In the genomic region with DNA sequence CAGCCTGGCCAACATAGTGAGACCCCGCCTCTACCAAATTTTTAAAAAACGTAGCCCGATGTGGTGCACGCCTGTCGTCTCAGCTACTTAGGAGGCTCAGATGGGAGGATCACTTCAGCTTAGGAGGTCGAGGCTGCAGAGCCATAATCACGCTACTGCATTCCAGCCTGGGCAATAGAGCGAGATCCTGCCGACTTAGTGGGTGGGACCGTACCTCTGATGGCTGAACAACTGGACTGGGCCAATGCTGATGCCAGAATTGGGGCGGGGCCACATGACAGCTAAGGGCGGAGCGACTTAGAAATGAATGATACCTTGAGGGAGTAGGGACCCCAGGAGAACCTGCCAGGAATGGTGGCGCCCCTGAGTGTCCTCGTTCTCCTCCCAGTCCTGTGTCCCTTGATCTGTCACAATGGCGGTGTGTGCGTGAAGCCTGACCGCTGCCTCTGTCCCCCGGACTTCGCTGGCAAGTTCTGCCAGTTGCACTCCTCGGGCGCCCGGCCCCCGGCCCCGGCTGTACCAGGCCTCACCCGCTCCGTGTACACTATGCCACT, we compare ENCODE assay signal across 8 cellular contexts. TPM values are rescaled to one million over a fixed set of nuclear protein-coding genes. Genes with fewer than 3 reads are reported as not detected.
DNase-seq lines count a peak whose midpoint lies in the region; ATAC-seq and TF ChIP-seq lines count a peak whose summit lies in the region.

No MANE protein-coding gene starts in this region.

- POLR2A ChIA-PET in SK-N-SH (lab: Yijun Ruan, JAX) = interaction anchor here (0.7 to 1.2 kb wide), 3 partner anchors 10 to 72 kb away, joined by 3 read pairs; no protein-coding TSS in a partner anchor
- POLR2A ChIA-PET in activated CD4-positive, alpha-beta memory T cell treated with anti-CD3 and anti-CD28 coated beads for 36 hours (lab: Charles Lee) = interaction anchor here (0.5 to 4.4 kb wide), 3 partner anchors 10 to 256 kb away, joined by 3 to 27 read pairs (median 4); partner anchors contain the start of genes C19orf47 and PLD3

- H3K36me3 ChIP-seq in SK-N-SH (replicated peaks in 1 of 2; ENCODE audit: control insufficient read depth in 1 of 2, insufficient read depth in 2 of 2, low read length in 1 of 2) (no peaks in the 10 kb centered on the region), subcutaneous abdominal adipose tissue (ENCODE audit: control insufficient read depth in 5 of 5, insufficient read depth in 5 of 5, low read length in 5 of 5) (no peaks in the 10 kb centered on the region)

- H3K4me2 ChIP-seq in SK-N-SH = peak overlapping the region; percentile 88

- no peak for ATAC-seq in SK-N-SH treated with all-trans-retinoic acid at 6 μM for 48 hours
- no peak for ATAC-seq in HG03442 (IDR thresholded peaks at IDR 0.05; ENCODE audit: unreplicated experiment)

- peaks cover 65% of the 10 kb centered on the region for H3K4me1 Mint-ChIP-seq in activated CD4-positive, alpha-beta memory T cell treated with anti-CD3 and anti-CD28 coated beads for 36 hours (ENCODE audit: low read depth)

- peak overlapping the region; percentile 90 for H3K27ac Mint-ChIP-seq in activated CD4-positive, alpha-beta memory T cell treated with anti-CD3 and anti-CD28 coated beads for 36 hours

- H3K9ac ChIP-seq in SK-N-SH (no peak overlapping the region), subcutaneous abdominal adipose tissue (ENCODE audit: low read length in 5 of 5) (peak overlapping the region in 2 of 5 donors; percentile 59 to 60)

- peaks cover 11% of the 10 kb centered on the region for H3K27me3 Mint-ChIP-seq in activated CD4-positive, alpha-beta memory T cell treated with anti-CD3 and anti-CD28 coated beads for 36 hours

- H3K27ac ChIP-seq in SK-N-SH (ENCODE audit: low read depth in 2 of 2, low read length in 1 of 2) = no peak overlapping the region
- no peak overlapping the region for H3K27ac ChIP-seq in subcutaneous abdominal adipose tissue (ENCODE audit: low read depth, low read length)

- CTCF ChIA-PET in SK-N-SH (lab: Yijun Ruan, JAX) = interaction anchor here (0.7 to 9.6 kb wide), 13 partner anchors 11 to 184 kb away, joined by 3 to 176 read pairs (median 4); no protein-coding TSS in a partner anchor
- CTCF ChIA-PET in activated CD4-positive, alpha-beta memory T cell treated with anti-CD3 and anti-CD28 coated beads for 36 hours (lab: Charles Lee) = interaction anchor here (1.7 to 6.5 kb wide), 9 partner anchors 9 to 299 kb away, joined by 5 to 60 read pairs (median 9); no protein-coding TSS in a partner anchor

- H3F3A ChIP-seq in SK-N-SH (replicated peaks; ENCODE audit: insufficient read depth) = peaks cover 22% of the 10 kb centered on the region

- peak overlapping the region; percentile 52 to 62; a peak in 3 of 4 replicates for H3K4me3 ChIP-seq in SK-N-SH (ENCODE audit: low read depth in 2 of 2, low read length in 1 of 2)
- H3K4me3 ChIP-seq in subcutaneous abdominal adipose tissue (ENCODE audit: low read depth in 1 of 5, low read length in 5 of 5) = peak overlapping the region in 4 of 5 donors; percentile 55 to 68 (median 64)

- H3K9me3 ChIP-seq in SK-N-SH = no peaks in the 10 kb centered on the region
- no peaks in the 10 kb centered on the region for H3K9me3 ChIP-seq in subcutaneous abdominal adipose tissue (ENCODE audit: control insufficient read depth in 5 of 5, low read length in 5 of 5)

- H3K27me3 ChIP-seq in SK-N-SH (ENCODE audit: insufficient read depth) (no peaks in the 10 kb centered on the region), subcutaneous abdominal adipose tissue (ENCODE audit: control insufficient read depth in 5 of 5, insufficient read depth in 4 of 5, low read length in 5 of 5) (peaks cover 0 to 16% (median 11%) of the 10 kb centered on the region in 5 donors)

- H3K4me1 ChIP-seq in SK-N-SH (ENCODE audit: control insufficient read depth in 1 of 2, insufficient read depth in 2 of 2, low read depth in 1 of 2, low read length in 1 of 2) (peaks cover 7 to 46% of the 10 kb centered on the region in 2 experiments; a peak in 2 of 4 replicates), subcutaneous abdominal adipose tissue (ENCODE audit: control insufficient read depth in 5 of 5, insufficient read depth in 5 of 5, low read length in 5 of 5) (peaks cover 14 to 82% (median 75%) of the 10 kb centered on the region in 5 donors)

- WGBS in SK-N-SH (ENCODE audit: low lambda C conversion rate) = 52% methylated on average over 14 of the region's 27 CpGs

- H3K9me2 ChIP-seq in SK-N-SH = no peaks in the 10 kb centered on the region

- in situ Hi-C loops in GM13977 (cut with MboI; ENCODE audit: low pct_unique_long_range_greater_than_20kb, low sequenced_read_pairs, unreplicated experiment) = loop anchor here (25.0 kb wide), 1 partner anchor 292 kb away; no protein-coding TSS in a partner anchor

- no peaks in the 10 kb centered on the region for H3K36me3 Mint-ChIP-seq in activated CD4-positive, alpha-beta memory T cell treated with anti-CD3 and anti-CD28 coated beads for 36 hours

- peak overlapping the region; percentile 74; the same call in 1 of the 2 replicates for H2AFZ ChIP-seq in SK-N-SH (ENCODE audit: low read depth)

- no peak for DNase-seq in SK-N-SH
- peak; percentile 40 for DNase-seq in activated CD4-positive, alpha-beta memory T cell treated with anti-CD3 and anti-CD28 coated beads for 36 hours
- peak; percentile 42 for DNase-seq in islet precursor cell
- DNase-seq in NCI-H187 treated with DMSO at 0.1 percent for 48 hours (lab: John Stamatoyannopoulos, UW) = no peak
- no peak for DNase-seq in GM13977 (ENCODE audit: low spot score)

- TF ChIP-seq CTCF in SK-N-SH (IDR thresholded peaks at IDR 0.05) (no peak), GM13977 (IDR thresholded peaks at IDR 0.05; ENCODE audit: extremely low read depth, insufficient read depth, missing control alignments) (no peak)

- TF ChIP-seq EP300 in SK-N-SH (IDR thresholded peaks at IDR 0.05; ENCODE audit: borderline replicate concordance in 1 of 2, low read depth in 1 of 2, low read length in 1 of 2) = no peak

- intact Hi-C loops in activated CD4-positive, alpha-beta memory T cell treated with anti-CD3 and anti-CD28 coated beads for 36 hours (cut with micrococcal nuclease) = loop anchor here (1.0 to 5.0 kb wide), 6 partner anchors 11 to 317 kb away; partner anchors contain the start of genes AKT2, BLVRB, SERTAD3 and SHKBP1

- TF ChIP-seq RAD21 in SK-N-SH (IDR thresholded peaks at IDR 0.05; ENCODE audit: low read length) = no peak

- peak overlapping the region; percentile 81 for H3K4me3 Mint-ChIP-seq in activated CD4-positive, alpha-beta memory T cell treated with anti-CD3 and anti-CD28 coated beads for 36 hours

- no peaks in the 10 kb centered on the region for H3K79me2 ChIP-seq in SK-N-SH (ENCODE audit: insufficient read depth)

- no peaks in the 10 kb centered on the region for H3K9me3 Mint-ChIP-seq in activated CD4-positive, alpha-beta memory T cell treated with anti-CD3 and anti-CD28 coated beads for 36 hours

- no peaks in the 10 kb centered on the region for H4K20me1 ChIP-seq in SK-N-SH (ENCODE audit: insufficient read depth)

TF ChIP-seq in SK-N-SH, 30 proteins besides CTCF, POLR2A, EP300 and RAD21 (continues in another document):
- TF ChIP-seq RXRA (IDR thresholded peaks at IDR 0.05; ENCODE audit: borderline replicate concordance, low read depth) (no peak), RCOR1 (IDR thresholded peaks at IDR 0.05; ENCODE audit: low read length) (no peak), MAX (IDR thresholded peaks at IDR 0.05; ENCODE audit: low read depth) (no peak), YY1 (IDR thresholded peaks at IDR 0.05; ENCODE audit: low read depth) (no peak), CHD2 (IDR thresholded peaks at IDR 0.05; ENCODE audit: low read length, partially characterized antibody) (no peak), PBX3 (IDR thresholded peaks at IDR 0.05) (no peak)

TF ChIP-seq in SK-N-SH treated with all-trans-retinoic acid at 6 μM for 48 hours, 23 proteins besides CTCF, POLR2A, EP300 and RAD21:
- TF ChIP-seq CSDC2 (CRISPR knock-in tag; IDR thresholded peaks at IDR 0.05) = no peak
- no peak for TF ChIP-seq ZFP3 (CRISPR knock-in tag; IDR thresholded peaks at IDR 0.05)
- no peak for TF ChIP-seq ARNTL (CRISPR knock-in tag; IDR thresholded peaks at IDR 0.05; ENCODE audit: borderline replicate concordance, low read depth)

RNA-seq across cellular contexts. Expression of gene LTBP4, which starts 3.6 kb away (rescaled TPM):
- 15.9 and 24.8 TPM in 2 replicates for polyA plus RNA-seq in SK-N-SH (2012; rRNA removed)
- polyA plus RNA-seq in SK-N-SH (2012; cell fraction: cytosol; rRNA removed) = 6.8 and 12.4 TPM in 2 replicates
- 185 and 324 TPM in 2 replicates for polyA plus RNA-seq in SK-N-SH (2012; cell fraction: nucleus; rRNA removed)
- 100 to 1,000 TPM; 178 to 182 TPM for total RNA-seq in activated CD4-positive, alpha-beta memory T cell treated with anti-CD3 and anti-CD28 coated beads for 36 hours

RNA-seq across cellular contexts. Expression of gene SHKBP1, which starts 28.1 kb away (rescaled TPM):
- 49.1 and 62.7 TPM in 2 replicates for polyA plus RNA-seq in SK-N-SH (2012; rRNA removed)
- polyA plus RNA-seq in SK-N-SH (2012; cell fraction: cytosol; rRNA removed) = 18.1 and 37.6 TPM in 2 replicates
- 93.4 and 94.6 TPM in 2 replicates for polyA plus RNA-seq in SK-N-SH (2012; cell fraction: nucleus; rRNA removed)
- 100 to 1,000 TPM; 112 to 126 TPM for total RNA-seq in activated CD4-positive, alpha-beta memory T cell treated with anti-CD3 and anti-CD28 coated beads for 36 hours

Comparison
In these comparisons a context has a peak if more than half of its experiments do, and no peak if none do; other contexts are left out.
1. DNase-seq: peak in activated CD4-positive, alpha-beta memory T cell treated with anti-CD3 and anti-CD28 coated beads for 36 hours (single experiment) and islet precursor cell (single experiment); none in SK-N-SH (single experiment), NCI-H187 treated with DMSO at 0.1 percent for 48 hours (single experiment) and GM13977 (single experiment).